16 cellular contexts compared by ENCODE assay signal in the genomic region with DNA sequence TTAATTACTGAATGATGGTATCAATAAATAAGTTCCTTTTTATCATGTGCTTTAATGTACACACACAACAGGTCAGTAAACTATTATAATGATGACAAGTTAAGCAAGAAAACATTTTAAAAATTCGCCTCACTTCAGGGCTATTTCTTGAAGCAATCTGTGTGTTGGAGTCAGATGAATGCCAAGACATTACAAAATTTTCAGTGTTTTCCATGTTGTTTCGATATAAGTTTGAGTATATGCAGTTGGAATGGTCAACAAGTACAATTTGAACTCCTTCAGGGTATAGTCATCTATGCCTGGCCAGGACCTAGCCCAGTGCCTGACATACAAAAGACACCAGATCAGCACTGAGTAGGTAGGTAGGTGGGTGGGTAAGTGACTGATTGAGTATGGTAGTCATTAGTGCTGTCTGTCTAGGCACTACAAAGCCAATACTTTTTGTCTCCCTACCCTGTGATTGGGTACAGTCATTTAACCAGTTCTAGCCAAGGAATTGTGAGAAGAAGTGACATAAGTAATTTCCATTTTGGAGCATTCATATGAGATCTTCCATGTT. TPM values are rescaled to one million over a fixed set of nuclear protein-coding genes. Genes with fewer than 3 reads are reported as not detected.
DNase-seq lines count a peak whose midpoint lies in the region; ATAC-seq, FAIRE-seq and TF ChIP-seq lines count a peak whose summit lies in the region.
"Had no signal": no experiment of that assay in that cellular context is flagged by ENCODE, and none has a peak within 500 bp of the region (broad histone marks: within the 10 kb centered on the region; RNA-seq: fewer than 3 reads in every experiment).

No MANE protein-coding gene starts in this region.

- H2AFZ ChIP-seq in HepG2 (ENCODE audit: low read length) (no peak overlapping the region), trophoblast cell (ENCODE audit: insufficient read depth, low read length, poor library complexity) (no peak overlapping the region)

- H3K36me3 ChIP-seq in HepG2 (replicated peaks in 1 of 2; ENCODE audit: control insufficient read depth in 1 of 2, insufficient read depth in 2 of 2, low read length in 2 of 2) (no peaks in the 10 kb centered on the region), right lobe of liver (no peaks in the 10 kb centered on the region), bronchial epithelial cell (ENCODE audit: control insufficient read depth, insufficient read depth, low read length) (no peaks in the 10 kb centered on the region), trophoblast cell (ENCODE audit: control insufficient read depth in 1 of 2, insufficient read depth in 2 of 2, low read length in 2 of 2) (peaks cover 0 to 1% of the 10 kb centered on the region in 2 experiments)
- H3K36me3 ChIP-seq in CD8-positive, alpha-beta T cell (ENCODE audit: insufficient read depth, low read length): no peaks in the 10 kb centered on the region
- no peaks in the 10 kb centered on the region for H3K36me3 ChIP-seq in effector memory CD4-positive, alpha-beta T cell (ENCODE audit: control insufficient read depth, insufficient read depth, low read length)

- H2BK12ac ChIP-seq in trophoblast cell (ENCODE audit: low read length): no peak overlapping the region

- 98% methylated on average over 2 of the region's 2 CpGs for WGBS in HepG2 (ENCODE audit: low lambda C conversion rate)
- WGBS in right lobe of liver (ENCODE audit: insufficient coverage, low coverage, low lambda C conversion rate, missing lambda C conversion rate): 100% methylated on average over 2 of the region's 2 CpGs
- no CpG with 5 or more reads among the region's 2 CpGs for WGBS in trophoblast cell (ENCODE audit: extremely low coverage, insufficient coverage, insufficient read length)

- no peak overlapping the region for H4K8ac ChIP-seq in trophoblast cell (ENCODE audit: low read depth, low read length)

- no peak overlapping the region for H4K12ac ChIP-seq in trophoblast cell (ENCODE audit: low read depth, low read length)

- no peak overlapping the region for H4K91ac ChIP-seq in trophoblast cell (ENCODE audit: low read depth, low read length)

- TF ChIP-seq CTCF in HepG2 (CRISPR knock-in tag; IDR thresholded peaks at IDR 0.05) (no peak), right lobe of liver (IDR thresholded peaks at IDR 0.05) (no peak), bronchial epithelial cell (IDR thresholded peaks at IDR 0.05; ENCODE audit: insufficient read depth, low read length, severe bottlenecking) (no peak)
- no peak for TF ChIP-seq CTCF in CD8-positive, alpha-beta T cell (IDR thresholded peaks at IDR 0.05)

- no peak for TF ChIP-seq POLR2A in HepG2 (IDR thresholded peaks at IDR 0.05; ENCODE audit: insufficient read depth in 1 of 2, low read depth in 2 of 2, low read length in 2 of 2)
- no peak for TF ChIP-seq POLR2A in right lobe of liver (IDR thresholded peaks at IDR 0.05)
- TF ChIP-seq POLR2A in GM12892 (IDR thresholded peaks at IDR 0.05; ENCODE audit: low read depth, low read length): no peak

- in situ Hi-C loops in HepG2 (cut with HindIII; ENCODE audit: extremely low pct_ligation_motif_present, low pct_unique_long_range_greater_than_20kb): no loop called here

- H4K20me1 ChIP-seq in HepG2 (ENCODE audit: insufficient read depth, low read length): no peaks in the 10 kb centered on the region

- no peak overlapping the region for H3K23ac ChIP-seq in trophoblast cell (ENCODE audit: low read length)

- H3K4me3 Mint-ChIP-seq in CD8-positive, alpha-beta T cell: no peak overlapping the region
- H3K4me3 Mint-ChIP-seq: CD14-positive monocyte; CD8-positive, alpha-beta memory T cell had no signal

- no peaks in the 10 kb centered on the region for H3K79me1 ChIP-seq in trophoblast cell (ENCODE audit: low read length)

- no peak overlapping the region for H3K27ac Mint-ChIP-seq in CD8-positive, alpha-beta T cell
- H3K27ac Mint-ChIP-seq: CD8-positive, alpha-beta memory T cell had no signal

- H3K27me3 Mint-ChIP-seq in CD8-positive, alpha-beta T cell (ENCODE audit: low read depth): no peaks in the 10 kb centered on the region
- H3K27me3 Mint-ChIP-seq: CD8-positive, alpha-beta memory T cell had no signal

- CTCF ChIA-PET in HepG2 (lab: Yijun Ruan, JAX; ENCODE audit: low intra/inter-chr PET ratio, low total read pairs): no interaction called here
- CTCF ChIA-PET in CD8-positive, alpha-beta T cell (lab: Charles Lee): interaction anchor here (0.7 to 2.6 kb wide), 3 partner anchors 25 to 358 kb away, joined by 3 to 14 read pairs (median 3); no protein-coding TSS in a partner anchor

- H3K4me3 ChIP-seq in HepG2 (replicated peaks in 1 of 3; ENCODE audit: insufficient read depth in 1 of 3, low read depth in 2 of 3, low read length in 3 of 3) (no peak overlapping the region), right lobe of liver (no peak overlapping the region), bronchial epithelial cell (ENCODE audit: low read depth, low read length) (no peak overlapping the region), trophoblast cell (ENCODE audit: low read depth, low read length) (no peak overlapping the region)
- no peak overlapping the region for H3K4me3 ChIP-seq in CD8-positive, alpha-beta T cell (ENCODE audit: low read depth, low read length)
- H3K4me3 ChIP-seq in effector memory CD4-positive, alpha-beta T cell (ENCODE audit: insufficient read depth, low read depth, low read length, poor library complexity, severe bottlenecking): no peak overlapping the region

- POLR2A ChIA-PET in HepG2 (lab: Yijun Ruan, JAX): no interaction called here
- POLR2A ChIA-PET in CD8-positive, alpha-beta T cell (lab: Charles Lee): no interaction called here

- no peak overlapping the region for H2AK5ac ChIP-seq in trophoblast cell (ENCODE audit: low read length)

- DNase-seq in HepG2 (ENCODE audit: low spot score) (no peak), right lobe of liver (no peak), GM12892 (ENCODE audit: insufficient read length) (no peak), bronchial epithelial cell (ENCODE audit: low read depth) (no peak), trophoblast cell (peak; percentile 67 to 93)
- no peak for DNase-seq in CD8-positive, alpha-beta T cell
- no peak for DNase-seq in effector memory CD4-positive, alpha-beta T cell
- DNase-seq: CD8-positive, alpha-beta memory T cell; DMS53; GF-D8; IMR-90; KBM-7 had no signal

- no peak for TF ChIP-seq RAD21 in HepG2 (CRISPR knock-in tag; IDR thresholded peaks at IDR 0.05)

- H3K4me1 ChIP-seq in HepG2 (ENCODE audit: insufficient read depth, low read length): peaks cover 5% of the 10 kb centered on the region; the same call in 1 of the 2 replicates
- H3K4me1 ChIP-seq in right lobe of liver: peaks cover 0 to 7% (median 0%) of the 10 kb centered on the region in 4 donors
- H3K4me1 ChIP-seq in trophoblast cell (ENCODE audit: control insufficient read depth in 1 of 2, insufficient read depth in 2 of 2, low read length in 2 of 2): peaks cover 0 to 2% of the 10 kb centered on the region in 2 experiments
- H3K4me1 ChIP-seq in CD8-positive, alpha-beta T cell (ENCODE audit: insufficient read depth, low read length): no peaks in the 10 kb centered on the region
- no peaks in the 10 kb centered on the region for H3K4me1 ChIP-seq in effector memory CD4-positive, alpha-beta T cell (ENCODE audit: control insufficient read depth, insufficient read depth, low read length, poor library complexity, severe bottlenecking)

- TF ChIP-seq EP300 in HepG2 (IDR thresholded peaks at IDR 0.05; ENCODE audit: low read depth in 2 of 2, low read length in 2 of 2) (no peak), HepG2 (CRISPR knock-in tag; IDR thresholded peaks at IDR 0.05; ENCODE audit: borderline replicate concordance) (no peak)

- H3K9me3 ChIP-seq in HepG2 (ENCODE audit: low read length): no peaks in the 10 kb centered on the region
- H3K9me3 ChIP-seq in right lobe of liver: no peaks in the 10 kb centered on the region
- no peaks in the 10 kb centered on the region for H3K9me3 ChIP-seq in trophoblast cell (ENCODE audit: insufficient read depth, low read depth, low read length)
- H3K9me3 ChIP-seq in CD8-positive, alpha-beta T cell (ENCODE audit: low read length): no peaks in the 10 kb centered on the region
- H3K9me3 ChIP-seq in effector memory CD4-positive, alpha-beta T cell (ENCODE audit: control insufficient read depth, low read length): no peaks in the 10 kb centered on the region

- peaks cover 22% of the 10 kb centered on the region for H3K4me1 Mint-ChIP-seq in CD8-positive, alpha-beta T cell (ENCODE audit: low read depth)

- no peaks in the 10 kb centered on the region for H3K36me3 Mint-ChIP-seq in CD8-positive, alpha-beta T cell
- H3K36me3 Mint-ChIP-seq: CD8-positive, alpha-beta memory T cell had no signal

- H3K18ac ChIP-seq in trophoblast cell (ENCODE audit: low read length): no peak overlapping the region

- H3K27me3 ChIP-seq in HepG2 (ENCODE audit: control insufficient read depth in 1 of 2, insufficient read depth in 2 of 2, low read length in 2 of 2) (no peaks in the 10 kb centered on the region), right lobe of liver (no peaks in the 10 kb centered on the region), bronchial epithelial cell (ENCODE audit: control insufficient read depth, insufficient read depth, low read length) (no peaks in the 10 kb centered on the region), trophoblast cell (ENCODE audit: insufficient read depth, low read length) (no peaks in the 10 kb centered on the region)
- H3K27me3 ChIP-seq in CD8-positive, alpha-beta T cell (ENCODE audit: insufficient read depth, low read length): no peaks in the 10 kb centered on the region
- no peaks in the 10 kb centered on the region for H3K27me3 ChIP-seq in effector memory CD4-positive, alpha-beta T cell (replicated peaks; ENCODE audit: control insufficient read depth, insufficient read depth, low read length, poor library complexity, severe bottlenecking)

- H3K4me2 ChIP-seq in HepG2 (ENCODE audit: low read depth, low read length) (no peak overlapping the region), trophoblast cell (ENCODE audit: low read length) (no peak overlapping the region)

- H3K27ac ChIP-seq in HepG2 (ENCODE audit: extremely low read length, insufficient read depth, low read length) (no peak overlapping the region), right lobe of liver (no peak overlapping the region), trophoblast cell (ENCODE audit: low read depth, low read length) (no peak overlapping the region)
- no peak overlapping the region for H3K27ac ChIP-seq in CD8-positive, alpha-beta T cell (ENCODE audit: low read depth, low read length)
- no peak overlapping the region for H3K27ac ChIP-seq in effector memory CD4-positive, alpha-beta T cell (ENCODE audit: insufficient read depth, low read length, poor library complexity, severe bottlenecking)
- H3K27ac ChIP-seq: HL-60 had no signal

- FAIRE-seq in HepG2 (lab: Jason Lieb, UNC): peak; percentile 36
- FAIRE-seq in GM12892 (lab: Jason Lieb, UNC): peak; percentile 79
- FAIRE-seq in bronchial epithelial cell (lab: Jason Lieb, UNC): peak; percentile 82

- ATAC-seq in HepG2: no peak
- ATAC-seq in right lobe of liver: no peak
- no peak for ATAC-seq in CD8-positive, alpha-beta T cell
- ATAC-seq in GM18519 (IDR thresholded peaks at IDR 0.05; ENCODE audit: low FRiP score, unreplicated experiment): no peak
- ATAC-seq: HCT116 had no signal

- no peak overlapping the region for H3K9ac ChIP-seq in HepG2 (ENCODE audit: insufficient read depth, low read depth, low read length)
- no peak overlapping the region for H3K9ac ChIP-seq in trophoblast cell (ENCODE audit: low read length)

- H3K79me2 ChIP-seq in HepG2 (ENCODE audit: insufficient read depth, low read length) (peaks cover 20% of the 10 kb centered on the region), trophoblast cell (ENCODE audit: control insufficient read depth, insufficient read depth, low read length, poor library complexity) (no peaks in the 10 kb centered on the region)

- BruUV-seq in HepG2 (replicated peaks; lab: Mats Ljungman, UMichigan): no TSS peak

- intact Hi-C loops in HepG2 (cut with micrococcal nuclease; ENCODE audit: unreplicated experiment): no loop called here
- intact Hi-C loops in right lobe of liver (cut with DNase I): no loop called here
- intact Hi-C loops in CD8-positive, alpha-beta T cell (cut with DNase I, micrococcal nuclease): no loop called here

- no peak overlapping the region for H2BK5ac ChIP-seq in trophoblast cell (ENCODE audit: low read depth, low read length, poor library complexity)

- H3K4ac ChIP-seq in trophoblast cell (ENCODE audit: low read depth, low read length): no peak overlapping the region

- no peaks in the 10 kb centered on the region for H3K9me3 Mint-ChIP-seq in CD8-positive, alpha-beta T cell
- H3K9me3 Mint-ChIP-seq: CD8-positive, alpha-beta memory T cell had no signal

- H3K14ac ChIP-seq in trophoblast cell (ENCODE audit: low read length): no peak overlapping the region

- no peak overlapping the region for H2BK120ac ChIP-seq in trophoblast cell (ENCODE audit: insufficient read depth, low read length, poor library complexity)

RNA-seq across cellular contexts. Expression of a gene that starts 7.5 kb away (rescaled TPM):
- total RNA-seq in HepG2 (2016; rRNA removed; fragmentation: Illumina TruSeq; extraction: Trizol) (49.9 and 84.2 TPM in 2 replicates), right lobe of liver (10 to 100 TPM; 35.4 to 84.9 (median 49.4) TPM), bronchial epithelial cell (10.0 and 25.9 TPM in 2 replicates)
- total RNA-seq in HepG2 (2016; cell fraction: cytosol; rRNA removed; fragmentation: Illumina TruSeq; extraction: Trizol; ENCODE audit: low read depth): 12.9 and 14.2 TPM in 2 replicates
- total RNA-seq in HepG2 (2016; cell fraction: insoluble cytoplasmic fraction; rRNA removed; fragmentation: Illumina TruSeq; extraction: Trizol): 49.2 and 86.3 TPM in 2 replicates
- total RNA-seq in HepG2 (2016; cell fraction: membrane; rRNA removed; fragmentation: Illumina TruSeq; extraction: Trizol): 29.1 and 33.4 TPM in 2 replicates
- 75.4 and 86.0 TPM in 2 replicates for total RNA-seq in HepG2 (2016; cell fraction: nucleus; rRNA removed; fragmentation: Illumina TruSeq; extraction: Trizol)
- 79.7 and 105 TPM in 2 replicates for polyA plus RNA-seq in HepG2 (2011; rRNA removed)
- 63.3 and 100 TPM in 2 replicates for polyA plus RNA-seq in HepG2 (2011; cell fraction: cytosol; rRNA removed)
- 24.2 and 26.5 TPM in 2 replicates for polyA plus RNA-seq in HepG2 (2011; cell fraction: nucleus; rRNA removed)
- polyA plus RNA-seq in HepG2 (2012): 56.3 and 103 TPM in 2 replicates
- polyA plus RNA-seq in HepG2 (2016; cell fraction: cytosol; fragmentation: Illumina TruSeq; extraction: Trizol; ENCODE audit: low read depth): 12.6 and 13.4 TPM in 2 replicates
- polyA plus RNA-seq in HepG2 (2016; cell fraction: insoluble cytoplasmic fraction; fragmentation: Illumina TruSeq; extraction: Trizol; ENCODE audit: low read depth): 48.2 and 49.2 TPM in 2 replicates
- polyA plus RNA-seq in HepG2 (2016; cell fraction: membrane; fragmentation: Illumina TruSeq; extraction: Trizol; ENCODE audit: low read depth): 27.2 and 33.0 TPM in 2 replicates
- 84.6 and 95.4 TPM in 2 replicates for polyA plus RNA-seq in HepG2 (2016; cell fraction: nucleus; fragmentation: Illumina TruSeq; extraction: Trizol; ENCODE audit: insufficient read depth, low read depth)
- 22.7 and 35.1 TPM in 2 replicates for polyA minus RNA-seq in HepG2 (2011; rRNA and poly(A)+ RNA removed; ENCODE audit: low replicate concordance)
- 55.6 and 56.6 TPM in 2 replicates for polyA minus RNA-seq in HepG2 (2011; cell fraction: cytosol; rRNA and poly(A)+ RNA removed)
- 29.0 and 33.7 TPM in 2 replicates for polyA minus RNA-seq in HepG2 (2011; cell fraction: nucleus; rRNA and poly(A)+ RNA removed)
- 17.2 TPM for polyA plus RNA-seq in GM12892 (2012; ENCODE audit: missing spikeins)
- 40.1 and 40.7 TPM in 2 replicates for polyA plus RNA-seq in trophoblast cell (2013)
- total RNA-seq in CD8-positive, alpha-beta T cell: 10 to 100 TPM; 23.9 to 27.8 TPM

RNA-seq across cellular contexts. Expression of a gene that starts 8.8 kb away (rescaled TPM):
- total RNA-seq in HepG2 (2016; rRNA removed; fragmentation: Illumina TruSeq; extraction: Trizol): 13.0 and 23.5 TPM in 2 replicates
- total RNA-seq in HepG2 (2016; cell fraction: cytosol; rRNA removed; fragmentation: Illumina TruSeq; extraction: Trizol; ENCODE audit: low read depth): 4.5 and 6.3 TPM in 2 replicates
- 12.6 and 21.3 TPM in 2 replicates for total RNA-seq in HepG2 (2016; cell fraction: insoluble cytoplasmic fraction; rRNA removed; fragmentation: Illumina TruSeq; extraction: Trizol)
- total RNA-seq in HepG2 (2016; cell fraction: membrane; rRNA removed; fragmentation: Illumina TruSeq; extraction: Trizol): 9.5 and 11.4 TPM in 2 replicates
- total RNA-seq in HepG2 (2016; cell fraction: nucleus; rRNA removed; fragmentation: Illumina TruSeq; extraction: Trizol): 9.5 and 11.1 TPM in 2 replicates
- 2.2 and 3.5 TPM in 2 replicates for polyA plus RNA-seq in HepG2 (2011; rRNA removed)
- polyA plus RNA-seq in HepG2 (2011; cell fraction: cytosol; rRNA removed): 1.6 and 2.0 TPM in 2 replicates
- 1.0 and 1.6 TPM in 2 replicates for polyA plus RNA-seq in HepG2 (2011; cell fraction: nucleus; rRNA removed)
- polyA plus RNA-seq in HepG2 (2012): 1.7 and 5.3 TPM in 2 replicates
- 0.66 and 0.94 TPM in 2 replicates for polyA plus RNA-seq in HepG2 (2016; cell fraction: cytosol; fragmentation: Illumina TruSeq; extraction: Trizol; ENCODE audit: low read depth)
- polyA plus RNA-seq in HepG2 (2016; cell fraction: insoluble cytoplasmic fraction; fragmentation: Illumina TruSeq; extraction: Trizol; ENCODE audit: low read depth): 13.7 and 16.2 TPM in 2 replicates
- 2.6 and 3.1 TPM in 2 replicates for polyA plus RNA-seq in HepG2 (2016; cell fraction: membrane; fragmentation: Illumina TruSeq; extraction: Trizol; ENCODE audit: low read depth)
- 11.7 and 12.4 TPM in 2 replicates for polyA plus RNA-seq in HepG2 (2016; cell fraction: nucleus; fragmentation: Illumina TruSeq; extraction: Trizol; ENCODE audit: insufficient read depth, low read depth)
- polyA minus RNA-seq in HepG2 (2011; rRNA and poly(A)+ RNA removed; ENCODE audit: low replicate concordance): 10.5 and 39.5 TPM in 2 replicates
- 1.9 and 3.3 TPM in 2 replicates for polyA minus RNA-seq in HepG2 (2011; cell fraction: cytosol; rRNA and poly(A)+ RNA removed)
- 2.1 and 3.9 TPM in 2 replicates for polyA minus RNA-seq in HepG2 (2011; cell fraction: nucleus; rRNA and poly(A)+ RNA removed)
- 1 to 10 TPM in 3 of 6 experiments, under 1 TPM in 3; 0.83 to 3.1 (median 1.2) TPM for total RNA-seq in right lobe of liver
- 4.3 TPM for polyA plus RNA-seq in GM12892 (2012; ENCODE audit: missing spikeins)
- total RNA-seq in bronchial epithelial cell: under 0.01 and 0.26 TPM in 2 replicates
- 8.8 and 9.1 TPM in 2 replicates for polyA plus RNA-seq in trophoblast cell (2013)
- 1 to 10 TPM; 1.5 to 2.3 TPM for total RNA-seq in CD8-positive, alpha-beta T cell

Comparison
In these comparisons a context has a peak if more than half of its experiments do, and no peak if none do; other contexts are left out.
1. DNase-seq: peak in trophoblast cell (2 of 2); none in HepG2 (single experiment), right lobe of liver (0 of 3), GM12892 (single experiment), bronchial epithelial cell (single experiment), CD8-positive, alpha-beta T cell (0 of 7) and effector memory CD4-positive, alpha-beta T cell (0 of 3).